ENCODE assay signal across 8 cellular contexts in the genomic region with DNA sequence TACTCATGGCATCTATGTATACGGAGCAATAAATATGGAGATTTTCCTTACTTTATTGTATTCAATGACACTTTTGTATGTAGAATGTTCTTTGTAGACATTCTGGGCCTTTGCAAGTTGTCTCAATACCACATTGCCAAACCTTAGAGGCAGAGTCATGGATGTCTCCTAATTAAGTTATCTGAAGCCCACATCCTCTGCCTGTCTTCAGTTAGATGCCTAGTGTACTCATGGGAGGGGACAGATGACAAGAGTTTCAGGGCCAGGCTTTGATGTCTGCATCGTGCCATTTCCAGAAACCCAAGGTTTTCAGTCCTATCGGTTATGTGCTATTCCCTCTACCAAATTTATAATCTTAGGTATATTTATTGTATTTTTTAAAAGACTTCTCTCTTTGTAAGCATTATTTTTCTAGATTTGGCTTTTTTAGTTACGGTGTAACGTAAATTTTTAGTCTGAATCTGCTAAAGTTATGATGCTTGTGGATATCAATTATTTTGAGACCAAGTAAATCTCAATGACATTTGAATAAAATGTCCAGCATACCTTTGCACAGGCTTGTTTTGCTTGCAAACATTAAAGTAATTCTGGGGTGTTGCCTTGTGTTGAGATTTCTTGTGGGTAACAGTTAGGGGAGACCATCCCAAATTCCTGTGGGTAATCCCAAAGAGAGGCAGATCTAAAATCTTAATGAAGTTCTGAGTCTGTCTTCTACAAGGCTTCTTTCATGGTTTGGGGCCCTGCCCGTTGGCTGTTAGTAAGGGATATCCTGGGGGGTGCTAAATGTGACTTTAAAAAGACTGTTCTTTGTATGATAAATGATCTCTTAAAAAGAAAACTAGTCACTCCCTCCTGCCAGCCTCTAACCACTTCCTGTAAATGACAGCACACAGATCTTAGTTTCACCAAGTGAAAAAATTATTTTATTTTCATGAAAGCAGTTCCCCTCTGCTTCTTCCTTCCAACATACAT. TPM values are rescaled to one million over a fixed set of nuclear protein-coding genes. Genes with fewer than 3 reads are reported as not detected.
DNase-seq lines count a peak whose midpoint lies in the region; ATAC-seq lines count a peak whose summit lies in the region.

No MANE protein-coding gene starts in this region.

- H3K9me3 Mint-ChIP-seq in activated naive CD8-positive, alpha-beta T cell treated with anti-CD3 and anti-CD28 coated beads for 36 hours = peaks cover 4% of the 10 kb centered on the region

- WGBS in mesodermal cell (ENCODE audit: insufficient coverage in 2 of 2), 2 experiments = 20 to 100% methylated on average over 1 of the region's 6 CpGs

- peak overlapping the region; percentile 94 for H3K27ac Mint-ChIP-seq in activated naive CD8-positive, alpha-beta T cell treated with anti-CD3 and anti-CD28 coated beads for 36 hours

- H3K36me3 Mint-ChIP-seq in activated naive CD8-positive, alpha-beta T cell treated with anti-CD3 and anti-CD28 coated beads for 36 hours = peaks cover 6% of the 10 kb centered on the region

- H3K4me3 Mint-ChIP-seq in activated naive CD8-positive, alpha-beta T cell treated with anti-CD3 and anti-CD28 coated beads for 36 hours = peak overlapping the region; percentile 60

- H3K27ac ChIP-seq in mesodermal cell (ENCODE audit: low read depth, low read length, severe bottlenecking) = peak overlapping the region; percentile 48

- no peaks in the 10 kb centered on the region for H3K27me3 Mint-ChIP-seq in activated naive CD8-positive, alpha-beta T cell treated with anti-CD3 and anti-CD28 coated beads for 36 hours

- peak; percentile 76 to 88 for DNase-seq in AML-193 (lab: John Stamatoyannopoulos, UW)
- peak; percentile 92 for DNase-seq in SIG-M5 treated with dmso at 0.1 percent for 504 hours (lab: John Stamatoyannopoulos, UW; ENCODE audit: unreplicated experiment)
- DNase-seq in activated naive CD8-positive, alpha-beta T cell treated with anti-CD3 and anti-CD28 coated beads for 36 hours = peak; percentile 52
- DNase-seq in DMS153 (lab: John Stamatoyannopoulos, UW) = no peak
- no peak for DNase-seq in HuH-7.5 (ENCODE audit: low spot score)

- no peaks in the 10 kb centered on the region for H3K36me3 ChIP-seq in mesodermal cell (ENCODE audit: control insufficient read depth, insufficient read depth, low read length)

- no peak overlapping the region for H3K4me3 ChIP-seq in mesodermal cell (ENCODE audit: extremely low read depth, insufficient read depth, low read length, poor library complexity, severe bottlenecking)

- H3K4me1 Mint-ChIP-seq in activated naive CD8-positive, alpha-beta T cell treated with anti-CD3 and anti-CD28 coated beads for 36 hours = peaks cover 64% of the 10 kb centered on the region

- H3K9me3 ChIP-seq in mesodermal cell (ENCODE audit: control insufficient read depth, low read length) = no peaks in the 10 kb centered on the region

- peak; percentile 47 for ATAC-seq in GM21619 (IDR thresholded peaks at IDR 0.05; ENCODE audit: unreplicated experiment)
- no peak for ATAC-seq in GM21367 (IDR thresholded peaks at IDR 0.05; ENCODE audit: unreplicated experiment)

- peaks cover 39% of the 10 kb centered on the region for H3K4me1 ChIP-seq in mesodermal cell (ENCODE audit: control insufficient read depth, insufficient read depth, low read length, poor library complexity, severe bottlenecking)

RNA-seq across cellular contexts. Expression of a gene that starts 8.0 kb away (rescaled TPM):
- 100 to 1,000 TPM; 114 to 130 TPM for total RNA-seq in activated naive CD8-positive, alpha-beta T cell treated with anti-CD3 and anti-CD28 coated beads for 36 hours
- polyA plus RNA-seq in mesodermal cell (2013, experiment 1 of 2) = 154 TPM
- polyA plus RNA-seq in mesodermal cell (2013, experiment 2 of 2) = 117 TPM

Comparison
In these comparisons a context has a peak if more than half of its experiments do, and no peak if none do; other contexts are left out.
1. DNase-seq: peak in AML-193 (2 of 2), SIG-M5 treated with dmso at 0.1 percent for 504 hours (single experiment) and activated naive CD8-positive, alpha-beta T cell treated with anti-CD3 and anti-CD28 coated beads for 36 hours (single experiment); none in DMS153 (single experiment) and HuH-7.5 (single experiment).